ENCODE assay signal across 8 cellular contexts in the genomic region with DNA sequence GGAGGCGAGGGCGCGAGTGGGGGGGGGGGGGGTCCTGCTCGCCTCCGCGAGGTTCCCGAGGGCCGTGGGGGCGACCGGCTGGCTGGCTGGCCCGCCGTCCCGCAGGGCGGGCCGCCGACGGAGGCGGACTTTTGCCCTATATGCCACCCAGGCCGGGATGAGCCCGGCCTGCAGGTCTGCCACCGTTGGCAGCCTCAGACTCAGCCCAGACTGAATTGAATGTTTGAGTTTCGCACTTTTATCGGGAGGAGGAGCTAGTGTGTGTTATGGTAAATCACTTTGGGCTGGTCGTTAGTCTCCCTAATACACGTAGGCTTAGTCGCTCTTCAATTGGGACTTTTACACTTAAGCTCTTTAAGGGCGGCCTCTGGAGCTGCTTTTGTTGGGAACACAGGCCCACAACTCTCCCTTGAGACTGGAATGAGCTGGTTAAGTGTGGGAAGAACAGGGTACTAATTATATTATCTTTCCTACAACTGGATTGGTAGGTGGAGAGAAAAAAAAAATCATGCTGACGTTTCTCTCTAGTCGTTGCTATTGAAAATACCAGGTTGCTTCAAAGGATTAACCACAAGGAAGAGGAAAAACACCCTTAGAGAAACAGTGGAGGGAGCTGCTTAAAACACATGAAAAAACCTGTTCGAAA. TPM values are rescaled to one million over a fixed set of nuclear protein-coding genes. Genes with fewer than 3 reads are reported as not detected.
DNase-seq lines count a peak whose midpoint lies in the region; ATAC-seq and TF ChIP-seq lines count a peak whose summit lies in the region.

No MANE protein-coding gene starts in this region.

- H3K4me3 ChIP-seq in right lobe of liver (peak overlapping the region in 2 of 3 donors; percentile 51 to 52), thoracic aorta (peak overlapping the region; percentile 77)

- TF ChIP-seq CTCF in right lobe of liver (IDR thresholded peaks at IDR 0.05) (no peak), thoracic aorta (IDR thresholded peaks at IDR 0.05) (no peak)

- intact Hi-C loops in right lobe of liver (cut with DNase I) = loop anchor here (5.0 to 10.0 kb wide), 5 partner anchors 104 to 464 kb away; no protein-coding TSS in a partner anchor

- TF ChIP-seq POLR2A in right lobe of liver (IDR thresholded peaks at IDR 0.05) = peak; percentile 41

- 2% methylated on average over 10 of the region's 30 CpGs for WGBS in right lobe of liver (ENCODE audit: insufficient coverage, low coverage, low lambda C conversion rate, missing lambda C conversion rate)

- H3K27ac ChIP-seq in right lobe of liver (peak overlapping the region; percentile 96 to 100 (median 98)), thoracic aorta (peak overlapping the region; percentile 98 to 100)

- no peaks in the 10 kb centered on the region for H3K27me3 ChIP-seq in right lobe of liver
- no peaks in the 10 kb centered on the region for H3K27me3 ChIP-seq in thoracic aorta (replicated peaks; ENCODE audit: insufficient read depth)

- no peaks in the 10 kb centered on the region for H3K9me3 ChIP-seq in right lobe of liver
- H3K9me3 ChIP-seq in thoracic aorta = no peaks in the 10 kb centered on the region

- ATAC-seq in HG02870 (IDR thresholded peaks at IDR 0.05; ENCODE audit: unreplicated experiment) (peak; percentile 30), right lobe of liver (peak; percentile 28 to 62 (median 44)), thoracic aorta (ENCODE audit: insufficient number of reproducible peaks, low FRiP score, low read depth) (no peak)

- peaks cover 0 to 34% (median 16%) of the 10 kb centered on the region in 4 donors for H3K4me1 ChIP-seq in right lobe of liver
- peaks cover 23 to 45% of the 10 kb centered on the region in 2 donors for H3K4me1 ChIP-seq in thoracic aorta (ENCODE audit: control insufficient read depth in 1 of 2, low read depth in 2 of 2)

- peak in 5 of 6 experiments; percentile 78 to 93 (median 91) for DNase-seq in stimulated activated naive CD4-positive, alpha-beta T cell (lab: John Stamatoyannopoulos, UW)
- DNase-seq in stimulated activated naive CD4-positive, alpha-beta T cell treated with Interleukin-2 at 50 U/mL for 16 hours (lab: John Stamatoyannopoulos, UW) = no peak
- peak; percentile 88 for DNase-seq in NCI-H1436 (lab: John Stamatoyannopoulos, UW)
- DNase-seq in SKM-1 treated with dmso at 0.1 percent for 144 hours (lab: John Stamatoyannopoulos, UW; ENCODE audit: unreplicated experiment) = peak; percentile 66
- peak; percentile 77 for DNase-seq in dedifferentiated amniotic fluid mesenchymal stem cell (ENCODE audit: extremely low spot score)
- DNase-seq in right lobe of liver = no peak
- DNase-seq in thoracic aorta (ENCODE audit: low spot score) = no peak

- H3K36me3 ChIP-seq in right lobe of liver = peaks cover 0 to 14% (median 10%) of the 10 kb centered on the region in 4 donors
- H3K36me3 ChIP-seq in thoracic aorta = peaks cover 13% of the 10 kb centered on the region

RNA-seq across cellular contexts. Expression of a gene that starts 1.3 kb away (rescaled TPM):
- total RNA-seq in right lobe of liver (10 to 100 TPM; 35.3 to 93.2 (median 56.8) TPM), thoracic aorta (100 to 1,000 TPM; 114 to 175 TPM)

Comparison
In these comparisons a context has a peak if more than half of its experiments do, and no peak if none do; other contexts are left out.
1. DNase-seq: peak in stimulated activated naive CD4-positive, alpha-beta T cell (5 of 6), NCI-H1436 (single experiment), SKM-1 treated with dmso at 0.1 percent for 144 hours (single experiment) and dedifferentiated amniotic fluid mesenchymal stem cell (single experiment); none in stimulated activated naive CD4-positive, alpha-beta T cell treated with Interleukin-2 at 50 U/mL for 16 hours (single experiment), right lobe of liver (0 of 3) and thoracic aorta (single experiment).